6 cellular contexts compared by ENCODE assay signal in genomic region chr13:82096256-82096655, GRCh38.
"Had no signal": no experiment of that assay in that cellular context is flagged by ENCODE, and none has a peak within 500 bp of the region (broad histone marks: within the 10 kb centered on the region; RNA-seq: fewer than 3 reads in every experiment).

No MANE protein-coding gene starts in this region.

- H3K9ac ChIP-seq: KMS-11 had no signal

- FAIRE-seq: HTR-8/SVneo, K562 had no signal

- H3K27ac ChIP-seq: HL-60, KMS-11 had no signal

- H3K4me3 ChIP-seq: K562 had no signal

- ATAC-seq: K562 had no signal

- H3K4me2 ChIP-seq: KMS-11 had no signal

- DNase-seq: KBM-7, KG1 had no signal
